ENCODE assay signal across 1 cellular context in genomic region chr1:40664167-40664537, GRCh38.
TF ChIP-seq lines count a peak whose summit lies in the region.

No MANE protein-coding gene starts in this region.

TF ChIP-seq in H1, 55 proteins besides CTCF, POLR2A, EP300 and RAD21 (continued from another document):
- TF ChIP-seq CBX8 (IDR thresholded peaks at IDR 0.05; ENCODE audit: borderline replicate concordance, low read depth, low read length) (no peak), NANOG (IDR thresholded peaks at IDR 0.05; ENCODE audit: insufficient read depth, low read depth, low read length, poor library complexity, severe bottlenecking) (no peak), TAF1 (IDR thresholded peaks at IDR 0.05; ENCODE audit: low read depth, low read length) (no peak), MAX (IDR thresholded peaks at IDR 0.05) (no peak), BACH1 (IDR thresholded peaks at IDR 0.05; ENCODE audit: low read length) (no peak), TBP (IDR thresholded peaks at IDR 0.05; ENCODE audit: low read depth, low read length) (no peak), ATF2 (IDR thresholded peaks at IDR 0.05; ENCODE audit: low read length) (no peak), CHD1 (IDR thresholded peaks at IDR 0.05; ENCODE audit: low read depth, low read length) (no peak), GABPA (IDR thresholded peaks at IDR 0.05; ENCODE audit: borderline replicate concordance, insufficient read depth, low read length) (no peak), KDM1A (IDR thresholded peaks at IDR 0.05; ENCODE audit: borderline replicate concordance, low read length) (no peak), FOSL1 (IDR thresholded peaks at IDR 0.05; ENCODE audit: insufficient read depth, low read depth, low read length) (no peak), CHD7 (IDR thresholded peaks at IDR 0.05; ENCODE audit: insufficient replicate concordance, low read length) (no peak), KDM5A (IDR thresholded peaks at IDR 0.05; ENCODE audit: low read length) (no peak), JUND (IDR thresholded peaks at IDR 0.05; ENCODE audit: low read length) (no peak)
TF ChIP-seq in H1: peak in this region for 0.
